ENCODE assay signal across 8 cellular contexts in genomic region chr15:92845109-92845508, GRCh38. TPM values are rescaled to one million over a fixed set of nuclear protein-coding genes. Genes with fewer than 3 reads are reported as not detected.
DNase-seq lines count a peak whose midpoint lies in the region; ATAC-seq and TF ChIP-seq lines count a peak whose summit lies in the region.

No MANE protein-coding gene starts in this region.

- no peak for TF ChIP-seq CTCF in 22Rv1 (IDR thresholded peaks at IDR 0.05)

- DNase-seq in SIG-M5 treated with dmso at 0.1 percent for 504 hours (lab: John Stamatoyannopoulos, UW; ENCODE audit: unreplicated experiment) (peak; percentile 97), fibroblast of peridontal ligament (ENCODE audit: extremely low read depth) (peak; percentile 76), renal cortical epithelial cell (ENCODE audit: low read depth) (peak; percentile 86), NCI-H524 treated with DMSO at 0.1 percent for 48 hours (lab: John Stamatoyannopoulos, UW) (no peak)
- no peak for DNase-seq in stimulated activated CD4-positive, alpha-beta T cell treated with anti-CD3 and anti-CD28 coated beads, Interleukin-4, amount 100 ng/mL, for 24 hours

- ATAC-seq in GM18508 (IDR thresholded peaks at IDR 0.05; ENCODE audit: insufficient read depth, unreplicated experiment) (peak; percentile 41), HG03342 (IDR thresholded peaks at IDR 0.05; ENCODE audit: unreplicated experiment) (peak; percentile 53)

- H3K27ac ChIP-seq in 22Rv1, result peak overlapping the region; percentile 38

RNA-seq across cellular contexts. Expression of gene CHD2, which starts 55.0 kb away (rescaled TPM):
- 35.4 and 92.3 TPM in 2 replicates for total RNA-seq in renal cortical epithelial cell

Comparison
In these comparisons a context has a peak if more than half of its experiments do, and no peak if none do; other contexts are left out.
1. DNase-seq: peak in SIG-M5 treated with dmso at 0.1 percent for 504 hours (single experiment), fibroblast of peridontal ligament (single experiment) and renal cortical epithelial cell (single experiment); none in stimulated activated CD4-positive, alpha-beta T cell treated with anti-CD3 and anti-CD28 coated beads, Interleukin-4, amount 100 ng/mL, for 24 hours (single experiment) and NCI-H524 treated with DMSO at 0.1 percent for 48 hours (single experiment).